16 cellular contexts compared by ENCODE assay signal in the genomic region with DNA sequence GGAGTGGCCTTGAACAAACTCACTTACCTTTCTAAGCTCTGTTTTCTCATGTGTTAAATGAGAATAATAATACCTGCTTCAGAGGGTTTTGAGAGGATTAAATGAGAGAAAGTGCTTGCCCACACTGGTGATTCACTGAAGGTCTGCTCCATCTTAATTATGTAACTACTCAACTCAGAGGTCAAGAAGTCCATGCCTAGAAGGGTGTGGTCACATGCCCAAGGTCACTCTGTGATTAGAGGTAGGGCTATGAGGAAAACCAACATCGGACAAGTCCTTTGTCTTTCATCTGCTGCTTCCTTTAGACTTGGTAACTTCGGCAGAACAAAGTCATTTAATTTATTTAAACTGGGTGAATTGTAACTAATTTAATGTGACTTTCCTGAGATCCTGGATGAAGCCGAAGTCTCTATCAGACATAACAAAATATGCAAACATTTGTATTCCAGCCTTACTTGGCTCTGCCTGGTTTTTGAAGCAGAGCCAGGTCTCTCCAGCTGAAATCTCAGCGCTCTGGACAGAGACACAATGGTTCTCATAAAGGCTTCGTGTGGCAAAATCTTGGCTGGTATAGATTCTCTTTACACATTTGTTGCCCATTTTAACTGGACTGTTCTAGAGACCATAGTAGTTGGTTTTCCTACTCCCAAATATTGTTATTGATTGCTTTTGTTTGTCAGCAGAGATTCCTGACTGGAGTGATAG. TPM values are rescaled to one million over a fixed set of nuclear protein-coding genes. Genes with fewer than 3 reads are reported as not detected.
DNase-seq lines count a peak whose midpoint lies in the region; ATAC-seq and TF ChIP-seq lines count a peak whose summit lies in the region.
"Had no signal": no experiment of that assay in that cellular context is flagged by ENCODE, and none has a peak within 500 bp of the region (broad histone marks: within the 10 kb centered on the region; RNA-seq: fewer than 3 reads in every experiment).

No MANE protein-coding gene starts in this region.

- peaks cover 10% of the 10 kb centered on the region for H3K27me3 ChIP-seq in colonic mucosa
- H3K27me3 ChIP-seq in naive thymus-derived CD4-positive, alpha-beta T cell (ENCODE audit: control insufficient read depth in 2 of 2, insufficient read depth in 2 of 2, low read length in 2 of 2) = peaks cover 0 to 4% of the 10 kb centered on the region in 2 donors
- H3K27me3 ChIP-seq: BE2C had no signal

- peaks cover 0 to 16% (median 7%) of the 10 kb centered on the region in 7 donors for H3K4me1 Mint-ChIP-seq in naive thymus-derived CD4-positive, alpha-beta T cell
- peaks cover 10% of the 10 kb centered on the region for H3K4me1 Mint-ChIP-seq in activated CD4-positive, alpha-beta T cell treated with anti-CD3 and anti-CD28 coated beads, Interleukin-2, amount 10 ng/mL, durations not matched to agents 7 days and 5 days

- H3K4me1 ChIP-seq in colonic mucosa = no peaks in the 10 kb centered on the region
- H3K4me1 ChIP-seq in naive thymus-derived CD4-positive, alpha-beta T cell (ENCODE audit: control insufficient read depth in 2 of 2, insufficient read depth in 2 of 2, low read length in 2 of 2) = no peaks in the 10 kb centered on the region
- H3K4me1 ChIP-seq: BE2C had no signal

- intact Hi-C loops in colonic mucosa (cut with DNase I) = no loop called here
- intact Hi-C loops in left colon (cut with DNase I, micrococcal nuclease) = no loop called here
- intact Hi-C loops in cardiac septum (cut with DNase I) = loop anchor here (5.0 kb wide), 1 partner anchor 74 kb away; no protein-coding TSS in a partner anchor
- intact Hi-C loops in naive thymus-derived CD4-positive, alpha-beta T cell (cut with micrococcal nuclease) = no loop called here

- no peak overlapping the region for H3K27ac ChIP-seq in colonic mucosa
- no peak overlapping the region for H3K27ac ChIP-seq in naive thymus-derived CD4-positive, alpha-beta T cell (ENCODE audit: low read depth, low read length)
- H3K27ac ChIP-seq: C4-2B had no signal

- TF ChIP-seq CTCF in colonic mucosa (IDR thresholded peaks at IDR 0.05) = no peak

- H3K27me3 Mint-ChIP-seq in naive thymus-derived CD4-positive, alpha-beta T cell = peaks cover 41 to 64% (median 62%) of the 10 kb centered on the region in 5 donors
- H3K27me3 Mint-ChIP-seq in activated CD4-positive, alpha-beta T cell treated with anti-CD3 and anti-CD28 coated beads, Interleukin-2, amount 10 ng/mL, durations not matched to agents 7 days and 5 days = peaks cover 54% of the 10 kb centered on the region

- no peak overlapping the region for H3K4me3 Mint-ChIP-seq in naive thymus-derived CD4-positive, alpha-beta T cell
- no peak overlapping the region for H3K4me3 Mint-ChIP-seq in activated CD4-positive, alpha-beta T cell treated with anti-CD3 and anti-CD28 coated beads, Interleukin-2, amount 10 ng/mL, durations not matched to agents 7 days and 5 days
- H3K4me3 Mint-ChIP-seq: CD4-positive, alpha-beta memory T cell; HFFc6 had no signal

- no peaks in the 10 kb centered on the region for H3K36me3 ChIP-seq in colonic mucosa
- H3K36me3 ChIP-seq in naive thymus-derived CD4-positive, alpha-beta T cell (ENCODE audit: control insufficient read depth in 2 of 3, insufficient read depth in 3 of 3, low read length in 3 of 3) = no peaks in the 10 kb centered on the region

- CTCF ChIA-PET in naive thymus-derived CD4-positive, alpha-beta T cell (lab: Charles Lee) = no interaction called here
- CTCF ChIA-PET in activated CD4-positive, alpha-beta T cell treated with anti-CD3 and anti-CD28 coated beads, Interleukin-2, amount 10 ng/mL, durations not matched to agents 7 days and 5 days (lab: Charles Lee) = no interaction called here

- peak; percentile 60 for ATAC-seq in left colon
- ATAC-seq in naive thymus-derived CD4-positive, alpha-beta T cell = no peak
- ATAC-seq: HepG2 had no signal

- POLR2A ChIA-PET in naive thymus-derived CD4-positive, alpha-beta T cell (lab: Charles Lee) = no interaction called here
- POLR2A ChIA-PET in activated CD4-positive, alpha-beta T cell treated with anti-CD3 and anti-CD28 coated beads, Interleukin-2, amount 10 ng/mL, durations not matched to agents 7 days and 5 days (lab: Charles Lee) = no interaction called here

- H3K9ac ChIP-seq in colonic mucosa (ENCODE audit: low read depth in 2 of 2, low read length in 2 of 2) = no peak overlapping the region

- peaks cover 0 to 2% (median 0%) of the 10 kb centered on the region in 11 donors for H3K9me3 Mint-ChIP-seq in naive thymus-derived CD4-positive, alpha-beta T cell
- no peaks in the 10 kb centered on the region for H3K9me3 Mint-ChIP-seq in activated CD4-positive, alpha-beta T cell treated with anti-CD3 and anti-CD28 coated beads, Interleukin-2, amount 10 ng/mL, durations not matched to agents 7 days and 5 days

- H3K36me3 Mint-ChIP-seq in naive thymus-derived CD4-positive, alpha-beta T cell = no peaks in the 10 kb centered on the region
- no peaks in the 10 kb centered on the region for H3K36me3 Mint-ChIP-seq in activated CD4-positive, alpha-beta T cell treated with anti-CD3 and anti-CD28 coated beads, Interleukin-2, amount 10 ng/mL, durations not matched to agents 7 days and 5 days (ENCODE audit: low read depth)
- H3K36me3 Mint-ChIP-seq: CD4-positive, alpha-beta memory T cell had no signal

- no peak overlapping the region for H3K27ac Mint-ChIP-seq in naive thymus-derived CD4-positive, alpha-beta T cell
- no peak overlapping the region for H3K27ac Mint-ChIP-seq in activated CD4-positive, alpha-beta T cell treated with anti-CD3 and anti-CD28 coated beads, Interleukin-2, amount 10 ng/mL, durations not matched to agents 7 days and 5 days
- H3K27ac Mint-ChIP-seq: CD4-positive, alpha-beta memory T cell; HFFc6 had no signal

- H3K9me3 ChIP-seq in colonic mucosa = no peaks in the 10 kb centered on the region
- no peaks in the 10 kb centered on the region for H3K9me3 ChIP-seq in naive thymus-derived CD4-positive, alpha-beta T cell (ENCODE audit: control insufficient read depth in 2 of 3, low read length in 3 of 3)
- H3K9me3 ChIP-seq: BE2C had no signal

- H3K4me3 ChIP-seq in colonic mucosa = no peak overlapping the region
- H3K4me3 ChIP-seq in naive thymus-derived CD4-positive, alpha-beta T cell (ENCODE audit: low read length) = no peak overlapping the region

- peak; percentile 31 for DNase-seq in colonic mucosa
- DNase-seq in left colon = no peak
- peak; percentile 73 for DNase-seq in pons (ENCODE audit: low spot score)
- DNase-seq in superior temporal gyrus (ENCODE audit: extremely low spot score) = peak; percentile 69
- no peak for DNase-seq in cardiac septum (ENCODE audit: low spot score)
- DNase-seq in naive thymus-derived CD4-positive, alpha-beta T cell = no peak
- no peak for DNase-seq in activated CD4-positive, alpha-beta T cell treated with anti-CD3 and anti-CD28 coated beads, Interleukin-2, amount 10 ng/mL, durations not matched to agents 7 days and 5 days
- DNase-seq in SW480 (ENCODE audit: low spot score) = no peak
- DNase-seq: ACHN; BE2C; CD4-positive, alpha-beta memory T cell; GF-D8; HCEC 1CT; HFFc6 had no signal

RNA-seq across cellular contexts. Expression of a gene that starts 3.0 kb away (rescaled TPM):
- total RNA-seq in colonic mucosa (1 to 10 TPM; 3.9 to 5.2 TPM), left colon (10 to 100 TPM in 1 of 2 donors, 1 to 10 TPM in 1; 1.8 to 11.8 TPM), cardiac septum (1.1 TPM)
- total RNA-seq in naive thymus-derived CD4-positive, alpha-beta T cell = 1 to 10 TPM in 2 of 5 experiments, under 1 TPM in 1, not detected in 2; 0.24 to 1.6 (median 1.3) TPM
- under 1 TPM in 1 of 2 donors, not detected in 1; 0.09 TPM for polyA plus RNA-seq in naive thymus-derived CD4-positive, alpha-beta T cell
- total RNA-seq in activated CD4-positive, alpha-beta T cell treated with anti-CD3 and anti-CD28 coated beads, Interleukin-2, amount 10 ng/mL, durations not matched to agents 7 days and 5 days = not detected
- total RNA-seq: CD4-positive, alpha-beta memory T cell; HFFc6 had no signal

Comparison
In these comparisons a context has a peak if more than half of its experiments do, and no peak if none do; other contexts are left out.
1. DNase-seq: peak in colonic mucosa (single experiment), pons (single experiment) and superior temporal gyrus (single experiment); none in left colon (0 of 2), cardiac septum (single experiment), naive thymus-derived CD4-positive, alpha-beta T cell (0 of 9), activated CD4-positive, alpha-beta T cell treated with anti-CD3 and anti-CD28 coated beads, Interleukin-2, amount 10 ng/mL, durations not matched to agents 7 days and 5 days (single experiment) and SW480 (single experiment).